In the genomic region with DNA sequence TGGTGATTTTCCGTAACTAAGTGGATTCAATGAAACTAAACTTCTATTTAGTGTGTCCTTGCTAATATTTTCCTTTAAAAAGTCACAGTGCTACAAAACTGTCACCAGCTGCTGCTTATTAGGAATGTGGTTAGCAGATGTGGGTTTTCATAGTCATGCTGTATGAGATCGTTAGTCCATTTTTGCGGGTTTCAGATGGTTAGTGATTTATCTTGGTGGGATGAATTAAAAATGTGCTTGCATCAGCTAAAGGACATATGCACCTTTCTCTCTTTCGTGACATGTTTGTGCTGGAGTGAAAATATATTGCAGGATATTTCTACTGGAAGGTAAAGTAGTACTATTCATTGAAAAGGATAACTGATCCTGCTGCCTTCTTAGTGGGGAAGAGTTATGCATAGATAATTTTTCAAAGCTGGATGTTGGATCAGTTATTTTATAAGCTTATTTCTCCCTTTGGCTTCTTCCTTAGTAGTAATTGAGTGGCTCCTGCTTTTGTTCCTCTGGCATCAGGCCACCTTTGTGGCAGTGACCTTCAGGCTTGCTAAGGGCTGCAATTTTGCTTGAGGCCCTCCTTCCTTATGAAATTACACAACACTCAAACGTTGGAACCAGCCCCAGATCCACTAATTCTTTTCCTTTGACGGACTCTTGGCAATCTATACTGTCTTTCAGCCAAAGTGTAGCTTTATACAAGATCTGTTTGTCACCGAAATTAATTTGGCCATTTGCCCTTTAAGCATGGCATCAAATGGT, we compare ENCODE assay signal across 9 cellular contexts. TPM values are rescaled to one million over a fixed set of nuclear protein-coding genes. Genes with fewer than 3 reads are reported as not detected.
DNase-seq lines count a peak whose midpoint lies in the region; ATAC-seq and TF ChIP-seq lines count a peak whose summit lies in the region.
"Had no signal": no experiment of that assay in that cellular context is flagged by ENCODE, and none has a peak within 500 bp of the region (broad histone marks: within the 10 kb centered on the region; RNA-seq: fewer than 3 reads in every experiment).

No MANE protein-coding gene starts in this region.

- H3K27me3 ChIP-seq in PC-3 (ENCODE audit: low read length): no peaks in the 10 kb centered on the region
- H3K27me3 ChIP-seq: neutrophil had no signal

- H4K20me1 ChIP-seq in PC-3 (ENCODE audit: low read length): no peaks in the 10 kb centered on the region

- peak overlapping the region; percentile 40 for H3K4me2 ChIP-seq in PC-3 (ENCODE audit: low read length)

- DNase-seq in EH (ENCODE audit: low read depth): peak; percentile 92
- peak; percentile 88 for DNase-seq in PC-3
- peak; percentile 93 for DNase-seq in fibroblast of pulmonary artery (ENCODE audit: low read depth)
- peak; percentile 53 for DNase-seq in pulmonary artery endothelial cell (ENCODE audit: low read depth, low spot score)
- DNase-seq in DMS114 treated with DMSO at 0.1 percent for 48 hours (lab: John Stamatoyannopoulos, UW; ENCODE audit: unreplicated experiment): no peak
- DNase-seq in NCI-H510A (lab: John Stamatoyannopoulos, UW): no peak

- no TSS peak for BruUV-seq in PC-3 (replicated peaks; lab: Mats Ljungman, UMichigan)

- no peaks in the 10 kb centered on the region for H3K36me3 ChIP-seq in PC-3 (ENCODE audit: low read depth, low read length)
- H3K36me3 ChIP-seq: neutrophil had no signal

- H3K79me2 ChIP-seq in PC-3 (ENCODE audit: low read length): no peaks in the 10 kb centered on the region

- CTCF ChIA-PET in PC-3 (lab: Charles Lee): no interaction called here

- no peak overlapping the region for H2AFZ ChIP-seq in PC-3 (ENCODE audit: low read length)

- ATAC-seq in PC-3 (peak; percentile 56), GM21390 (IDR thresholded peaks at IDR 0.05; ENCODE audit: unreplicated experiment) (no peak), GM18498 (IDR thresholded peaks at IDR 0.05; ENCODE audit: unreplicated experiment) (no peak)

- POLR2A ChIA-PET in PC-3 (lab: Charles Lee; ENCODE audit: unreplicated experiment): interaction anchor here (0.5 kb wide), 1 partner anchor 12 kb away, joined by 6 read pairs; no protein-coding TSS in a partner anchor

- intact Hi-C loops in PC-3 (cut with micrococcal nuclease): loop anchor here (1.0 kb wide), 1 partner anchor 8 kb away; the partner anchor contains the start of gene SNTB2

- TF ChIP-seq CTCF in PC-3 (conservative IDR thresholded peaks at IDR 0.05; ENCODE audit: low read depth, low read length) (no peak), fibroblast of pulmonary artery (IDR thresholded peaks at IDR 0.05; ENCODE audit: low read length, missing control alignments) (no peak)

- H3K9me3 ChIP-seq in PC-3 (ENCODE audit: low read length): no peaks in the 10 kb centered on the region
- H3K9me3 ChIP-seq: neutrophil had no signal

- H3K4me1 ChIP-seq in PC-3 (ENCODE audit: insufficient read depth, low read length): peaks cover 40% of the 10 kb centered on the region

- peaks cover 5% of the 10 kb centered on the region for H3F3A ChIP-seq in PC-3 (ENCODE audit: low read length, unreplicated experiment)

- no peaks in the 10 kb centered on the region for H3K9me2 ChIP-seq in PC-3 (replicated peaks; ENCODE audit: low read length)

- H3K4me3 ChIP-seq in PC-3 (ENCODE audit: low read length) (no peak overlapping the region), fibroblast of pulmonary artery (replicated peaks; ENCODE audit: low read depth, low read length) (no peak overlapping the region)

- peak overlapping the region; percentile 56 for H3K27ac ChIP-seq in PC-3 (ENCODE audit: low read length)
- H3K27ac ChIP-seq: neutrophil had no signal

- H3K9ac ChIP-seq in PC-3 (ENCODE audit: low read length): no peak overlapping the region

RNA-seq across cellular contexts. Expression of gene SNTB2, which starts 7.5 kb away (rescaled TPM):
- total RNA-seq in PC-3 (2014; rRNA removed) (40.4 and 62.6 TPM in 2 replicates), pulmonary artery endothelial cell (106 and 139 TPM in 2 replicates)

RNA-seq across cellular contexts. Expression of gene UTP4, which starts 47.0 kb away (rescaled TPM):
- total RNA-seq in PC-3 (2014; rRNA removed) (26.4 and 26.9 TPM in 2 replicates), pulmonary artery endothelial cell (19.6 and 24.2 TPM in 2 replicates)

RNA-seq across cellular contexts. Expression of gene CHTF8, which starts 47.0 kb away (rescaled TPM):
- total RNA-seq in PC-3 (2014; rRNA removed) (45.9 and 54.7 TPM in 2 replicates), pulmonary artery endothelial cell (66.1 and 83.3 TPM in 2 replicates)

Comparison
In these comparisons a context has a peak if more than half of its experiments do, and no peak if none do; other contexts are left out.
1. DNase-seq: peak in EH (single experiment), PC-3 (single experiment), fibroblast of pulmonary artery (single experiment) and pulmonary artery endothelial cell (single experiment); none in DMS114 treated with DMSO at 0.1 percent for 48 hours (single experiment) and NCI-H510A (single experiment).